23 cellular contexts compared by ENCODE assay signal in the genomic region with DNA sequence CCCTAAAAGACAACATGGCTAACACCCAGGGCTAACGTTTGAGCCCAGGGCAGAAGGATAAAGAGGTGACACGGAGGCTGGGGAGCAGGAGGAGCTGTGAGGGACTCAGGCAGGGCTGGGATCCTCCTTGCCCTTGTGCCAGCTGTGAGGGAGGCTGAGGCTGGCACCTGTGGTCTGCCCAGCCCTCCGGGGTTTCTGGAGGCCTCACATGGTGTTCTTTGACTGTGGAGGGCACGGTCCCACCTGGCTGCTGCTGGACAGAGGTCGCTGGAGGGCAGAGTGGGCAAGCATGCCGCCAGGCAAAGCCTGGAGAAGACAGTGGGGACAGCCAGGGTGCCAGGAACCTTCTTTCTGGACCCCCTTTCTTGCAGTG. TPM values are rescaled to one million over a fixed set of nuclear protein-coding genes. Genes with fewer than 3 reads are reported as not detected.
DNase-seq lines count a peak whose midpoint lies in the region; ATAC-seq, FAIRE-seq and TF ChIP-seq lines count a peak whose summit lies in the region.
"Had no signal": no experiment of that assay in that cellular context is flagged by ENCODE, and none has a peak within 500 bp of the region (broad histone marks: within the 10 kb centered on the region; RNA-seq: fewer than 3 reads in every experiment).

No MANE protein-coding gene starts in this region.

- no peaks in the 10 kb centered on the region for H3K27me3 Mint-ChIP-seq in endodermal cell (ENCODE audit: insufficient read depth)
- H3K27me3 Mint-ChIP-seq: activated CD4-positive, alpha-beta T cell treated with anti-CD3 and anti-CD28 coated beads, Interleukin-2, amount 10 ng/mL, durations not matched to agents 7 days and 5 days; activated naive CD8-positive, alpha-beta T cell; dendritic cell treated with granulocyte-macrophage colony-stimulating factor and Interleukin-4, amounts not matched to agents 40 ng/mL and 50 ng/mL, for 4 days had no signal

- peak overlapping the region; percentile 64 for H3K27ac Mint-ChIP-seq in endodermal cell
- H3K27ac Mint-ChIP-seq: activated CD4-positive, alpha-beta T cell treated with anti-CD3 and anti-CD28 coated beads, Interleukin-2, amount 10 ng/mL, durations not matched to agents 7 days and 5 days; activated naive CD8-positive, alpha-beta T cell; activated T-helper 2 cell treated with anti-CD3 and anti-CD28 coated beads, Interferon-gamma antibody, Interleukin-2, Interleukin-4, amounts not matched to agents 10 μg/mL and 5 μg/mL and 100 μg/mL, durations not matched to agents 14 hours and 24 hours and 36 hours; dendritic cell treated with granulocyte-macrophage colony-stimulating factor and Interleukin-4, amounts not matched to agents 40 ng/mL and 50 ng/mL, for 4 days; nephron progenitor cell had no signal

- peaks cover 6% of the 10 kb centered on the region for H3K4me1 Mint-ChIP-seq in endodermal cell
- H3K4me1 Mint-ChIP-seq: activated CD4-positive, alpha-beta T cell treated with anti-CD3 and anti-CD28 coated beads, Interleukin-2, amount 10 ng/mL, durations not matched to agents 7 days and 5 days had no signal

- H3K36me3 ChIP-seq in endodermal cell (ENCODE audit: control insufficient read depth, insufficient read depth, low read length) (no peaks in the 10 kb centered on the region), lung (ENCODE audit: control insufficient read depth in 2 of 2, insufficient read depth in 2 of 2, low read length in 2 of 2) (no peaks in the 10 kb centered on the region), small intestine (ENCODE audit: control insufficient read depth in 2 of 2, insufficient read depth in 2 of 2, low read length in 2 of 2) (no peaks in the 10 kb centered on the region)

- no peaks in the 10 kb centered on the region for H3K9me3 Mint-ChIP-seq in endodermal cell
- H3K9me3 Mint-ChIP-seq: activated CD4-positive, alpha-beta T cell treated with anti-CD3 and anti-CD28 coated beads, Interleukin-2, amount 10 ng/mL, durations not matched to agents 7 days and 5 days; activated T-helper 2 cell treated with anti-CD3 and anti-CD28 coated beads, Interferon-gamma antibody, Interleukin-2, Interleukin-4, amounts not matched to agents 10 μg/mL and 5 μg/mL and 100 μg/mL, durations not matched to agents 14 hours and 24 hours and 36 hours; dendritic cell treated with granulocyte-macrophage colony-stimulating factor and Interleukin-4, amounts not matched to agents 40 ng/mL and 50 ng/mL, for 4 days had no signal

- H3K27ac ChIP-seq in C4-2B = peak overlapping the region; percentile 37; the same call in 1 of the 2 replicates
- no peak overlapping the region for H3K27ac ChIP-seq in endodermal cell (ENCODE audit: low read depth, low read length)
- peak overlapping the region; percentile 13 to 89 for H3K27ac ChIP-seq in lung (ENCODE audit: low read depth in 1 of 2, low read length in 1 of 2)
- peak overlapping the region; percentile 77 for H3K27ac ChIP-seq in small intestine (ENCODE audit: low read depth in 1 of 2, low read length in 1 of 2)
- H3K27ac ChIP-seq: parathyroid adenoma had no signal

- no peak overlapping the region for H3K9ac ChIP-seq in endodermal cell (ENCODE audit: extremely low read depth, low read length, poor library complexity, severe bottlenecking)
- H3K9ac ChIP-seq: parathyroid adenoma, SK-N-SH had no signal

- no peaks in the 10 kb centered on the region for H3K9me3 ChIP-seq in endodermal cell (ENCODE audit: control insufficient read depth, low read length)
- H3K9me3 ChIP-seq in lung (ENCODE audit: control insufficient read depth in 2 of 2, insufficient read depth in 1 of 2, low read length in 1 of 2) = no peaks in the 10 kb centered on the region
- no peaks in the 10 kb centered on the region for H3K9me3 ChIP-seq in small intestine (ENCODE audit: control insufficient read depth, low read depth)
- H3K9me3 ChIP-seq: SK-N-SH had no signal

- no peaks in the 10 kb centered on the region for H3K27me3 ChIP-seq in endodermal cell (ENCODE audit: control insufficient read depth, insufficient read depth, low read length, poor library complexity, severe bottlenecking)
- H3K27me3 ChIP-seq in lung (ENCODE audit: control insufficient read depth, insufficient read depth) = no peaks in the 10 kb centered on the region
- H3K27me3 ChIP-seq in small intestine (ENCODE audit: control insufficient read depth in 2 of 2, insufficient read depth in 2 of 2, low read length in 2 of 2) = no peaks in the 10 kb centered on the region

- TF ChIP-seq CTCF in C4-2B (conservative IDR thresholded peaks at IDR 0.05) = no peak
- TF ChIP-seq CTCF in endodermal cell (conservative IDR thresholded peaks at IDR 0.05) = no peak
- TF ChIP-seq CTCF in lung (IDR thresholded peaks at IDR 0.05; ENCODE audit: control extremely low read depth, extremely low read depth) = no peak

- peaks cover 3% of the 10 kb centered on the region for H3K36me3 Mint-ChIP-seq in endodermal cell (ENCODE audit: low read depth)
- H3K36me3 Mint-ChIP-seq: activated naive CD8-positive, alpha-beta T cell had no signal

- H3K4me1 ChIP-seq in endodermal cell (ENCODE audit: control insufficient read depth, insufficient read depth, low read length) = no peaks in the 10 kb centered on the region
- H3K4me1 ChIP-seq in lung (ENCODE audit: control insufficient read depth in 2 of 2, insufficient read depth in 2 of 2, low read length in 2 of 2) = peaks cover 0 to 14% of the 10 kb centered on the region in 2 donors
- H3K4me1 ChIP-seq in small intestine (ENCODE audit: control insufficient read depth in 2 of 2, insufficient read depth in 1 of 2, low read depth in 1 of 2, low read length in 1 of 2) = peaks cover 6% of the 10 kb centered on the region in 2 donors

- H3K4me3 ChIP-seq in endodermal cell (ENCODE audit: low read length) (no peak overlapping the region), lung (no peak overlapping the region), small intestine (ENCODE audit: low read depth in 1 of 2, low read length in 2 of 2) (no peak overlapping the region)

- FAIRE-seq in small intestine (lab: Jason Lieb, UNC) = no peak

- WGBS in endodermal cell (ENCODE audit: insufficient coverage in 1 of 2, insufficient read length in 1 of 2), 2 experiments = 88 to 92% methylated on average over 2 to 6 of the region's 6 CpGs
- WGBS in lung, 2 donors = 87% methylated on average over 6 of the region's 6 CpGs
- 34 to 66% (median 50%) methylated on average over 5 to 6 of the region's 6 CpGs for WGBS in small intestine, 3 donors

- H3K4me3 Mint-ChIP-seq in endodermal cell = no peak overlapping the region
- H3K4me3 Mint-ChIP-seq: activated CD4-positive, alpha-beta T cell treated with anti-CD3 and anti-CD28 coated beads, Interleukin-2, amount 10 ng/mL, durations not matched to agents 7 days and 5 days; activated naive CD8-positive, alpha-beta T cell; dendritic cell treated with granulocyte-macrophage colony-stimulating factor and Interleukin-4, amounts not matched to agents 40 ng/mL and 50 ng/mL, for 4 days; nephron progenitor cell had no signal

- DNase-seq in endodermal cell (no peak), lung (ENCODE audit: low spot score) (no peak), small intestine (no peak)
- no peak for DNase-seq in stimulated activated CD4-positive, alpha-beta T cell treated with anti-CD3 and anti-CD28 coated beads, Interleukin-2, amount 100 ng/mL, for 48 hours
- DNase-seq: ACHN; activated CD4-positive, alpha-beta T cell treated with anti-CD3 and anti-CD28 coated beads, Interleukin-2, amount 10 ng/mL, durations not matched to agents 7 days and 5 days; COR-L47; DMS79 treated with DMSO at 0.1 percent for 48 hours; head of caudate nucleus; midbrain; NCI-H1048; NCI-H526; nephron progenitor cell; SK-N-SH; T-helper 2 cell had no signal

- no peak for ATAC-seq in lung (ENCODE audit: insufficient read depth, low FRiP score)
- ATAC-seq in HG03442 (IDR thresholded peaks at IDR 0.05; ENCODE audit: unreplicated experiment) = no peak
- no peak for ATAC-seq in HG03280 (IDR thresholded peaks at IDR 0.05; ENCODE audit: unreplicated experiment)
- ATAC-seq in HG02885 (IDR thresholded peaks at IDR 0.05; ENCODE audit: poor library complexity, unreplicated experiment) = no peak

RNA-seq across cellular contexts. Expression of gene CNNM3, which starts 26.8 kb away (rescaled TPM):
- 10 to 100 TPM; 33.1 to 34.8 TPM for total RNA-seq in endodermal cell
- polyA plus RNA-seq in endodermal cell (2013, experiment 1 of 2) = 16.5 TPM
- 14.9 TPM for polyA plus RNA-seq in endodermal cell (2013, experiment 2 of 2)
- total RNA-seq in lung = 10 to 100 TPM; 21.7 to 31.4 TPM
- polyA plus RNA-seq in lung = 1 to 10 TPM; 7.2 to 7.6 TPM
- polyA plus RNA-seq in small intestine = 10 to 100 TPM in 1 of 3 donors, 1 to 10 TPM in 2; 5.7 to 15.8 (median 6.7) TPM

RNA-seq across cellular contexts. Expression of gene CNNM4, which starts 28.5 kb away (rescaled TPM):
- total RNA-seq in endodermal cell = 10 to 100 TPM; 22.3 to 27.5 TPM
- 11.2 TPM for polyA plus RNA-seq in endodermal cell (2013, experiment 1 of 2)
- 11.5 TPM for polyA plus RNA-seq in endodermal cell (2013, experiment 2 of 2)
- total RNA-seq in lung = 10 to 100 TPM; 17.3 to 19.8 TPM
- polyA plus RNA-seq in lung = 1 to 10 TPM; 4.0 to 7.3 TPM
- polyA plus RNA-seq in small intestine = 10 to 100 TPM in 1 of 3 donors, 1 to 10 TPM in 2; 1.6 to 10.7 (median 2.9) TPM

RNA-seq across cellular contexts. Expression of gene LMAN2L, which starts 49.4 kb away (rescaled TPM):
- total RNA-seq in endodermal cell = 10 to 100 TPM; 24.4 to 30.4 TPM
- polyA plus RNA-seq in endodermal cell (2013, experiment 1 of 2) = 27.2 TPM
- 26.2 TPM for polyA plus RNA-seq in endodermal cell (2013, experiment 2 of 2)
- total RNA-seq in lung = 10 to 100 TPM; 16.7 to 36.3 TPM
- polyA plus RNA-seq in lung = 10 to 100 TPM in 1 of 2 donors, 1 to 10 TPM in 1; 8.6 to 16.3 TPM
- polyA plus RNA-seq in small intestine = 10 to 100 TPM in 1 of 3 donors, 1 to 10 TPM in 2; 3.5 to 12.6 (median 4.0) TPM

RNA-seq across cellular contexts. Expression of gene ANKRD23, which starts 54.6 kb away (rescaled TPM):
- total RNA-seq in endodermal cell (1 to 10 TPM; 2.6 to 3.6 TPM), lung (1 to 10 TPM; 6.4 to 6.9 TPM)
- polyA plus RNA-seq in endodermal cell (2013, experiment 1 of 2) = 3.5 TPM
- polyA plus RNA-seq in endodermal cell (2013, experiment 2 of 2) = 2.6 TPM
- polyA plus RNA-seq in lung (1 to 10 TPM; 1.5 to 2.4 TPM), small intestine (1 to 10 TPM; 2.2 to 3.8 (median 2.7) TPM)
